ENCODE assay signal across 8 cellular contexts in genomic region chr16:588889-589657, GRCh38. TPM values are rescaled to one million over a fixed set of nuclear protein-coding genes. Genes with fewer than 3 reads are reported as not detected.
A peak's percentile ranks its signal among the peaks of the same experiment; 100 is the strongest.
DNase-seq lines count a peak whose midpoint lies in the region; ATAC-seq, FAIRE-seq and TF ChIP-seq lines count a peak whose summit lies in the region.

No MANE protein-coding gene starts in this region.

- H3K27ac ChIP-seq in DOHH2 (ENCODE audit: low read depth, low read length) (peak overlapping the region; percentile 92), Karpas-422 (ENCODE audit: low read length) (peak overlapping the region; percentile 88)
- H3K27ac ChIP-seq in naive thymus-derived CD4-positive, alpha-beta T cell (ENCODE audit: low read depth, low read length): peak overlapping the region; percentile 93

- CTCF ChIA-PET in naive thymus-derived CD4-positive, alpha-beta T cell (lab: Charles Lee): no interaction called here

- H3K79me2 ChIP-seq in DOHH2 (ENCODE audit: control insufficient read depth, low read length): peaks cover 54% of the 10 kb centered on the region
- H3K79me2 ChIP-seq in Karpas-422 (ENCODE audit: low read length): peaks cover 11% of the 10 kb centered on the region; the same call in 1 of the 2 replicates

- POLR2A ChIA-PET in naive thymus-derived CD4-positive, alpha-beta T cell (lab: Charles Lee): interaction anchor here (0.8 to 2.3 kb wide), 4 partner anchors 13 to 47 kb away, joined by 3 to 19 read pairs (median 4); partner anchors contain the start of genes METTL26 and NHLRC4

- peaks cover 20% of the 10 kb centered on the region for H3K4me1 Mint-ChIP-seq in activated T-helper 1 cell treated with anti-CD3 and anti-CD28 coated beads, Interleukin-12 subunit alpha, Interleukin-12 subunit beta, Interleukin-2, Interleukin-4 antibody, amounts not matched to agents 30 ng/mL and 10 ng/mL and 1 ng/mL, durations not matched to agents 14 hours and 24 hours and 36 hours (ENCODE audit: low read depth)
- H3K4me1 Mint-ChIP-seq in naive thymus-derived CD4-positive, alpha-beta T cell: peaks cover 25 to 44% (median 39%) of the 10 kb centered on the region in 7 donors
- H3K4me1 Mint-ChIP-seq in stimulated activated effector memory CD8-positive, alpha-beta T cell treated with anti-CD3 and anti-CD28 coated beads, Interleukin-12 subunit alpha, Interleukin-12 subunit beta, amount 100 ng/mL, for 72 hours: peaks cover 50% of the 10 kb centered on the region

- no peaks in the 10 kb centered on the region for H3K27me3 ChIP-seq in DOHH2 (ENCODE audit: control insufficient read depth, low read length)
- H3K27me3 ChIP-seq in Karpas-422 (ENCODE audit: low read length): no peaks in the 10 kb centered on the region
- no peaks in the 10 kb centered on the region for H3K27me3 ChIP-seq in naive thymus-derived CD4-positive, alpha-beta T cell (ENCODE audit: control insufficient read depth in 2 of 2, insufficient read depth in 2 of 2, low read length in 2 of 2)

- FAIRE-seq in RCC 7860 (lab: Jason Lieb, UNC): no peak

- no peaks in the 10 kb centered on the region for H3K27me3 Mint-ChIP-seq in activated T-helper 1 cell treated with anti-CD3 and anti-CD28 coated beads, Interleukin-12 subunit alpha, Interleukin-12 subunit beta, Interleukin-2, Interleukin-4 antibody, amounts not matched to agents 30 ng/mL and 10 ng/mL and 1 ng/mL, durations not matched to agents 14 hours and 24 hours and 36 hours (ENCODE audit: insufficient read depth)
- no peaks in the 10 kb centered on the region for H3K27me3 Mint-ChIP-seq in naive thymus-derived CD4-positive, alpha-beta T cell

- H3K9me3 ChIP-seq in DOHH2 (ENCODE audit: control insufficient read depth, insufficient read depth, low read length) (no peaks in the 10 kb centered on the region), Karpas-422 (ENCODE audit: low read length) (no peaks in the 10 kb centered on the region)
- no peaks in the 10 kb centered on the region for H3K9me3 ChIP-seq in naive thymus-derived CD4-positive, alpha-beta T cell (ENCODE audit: control insufficient read depth in 2 of 3, low read length in 3 of 3)

- peak overlapping the region; percentile 73 for H3K4me3 ChIP-seq in DOHH2 (ENCODE audit: low read length)
- H3K4me3 ChIP-seq in Karpas-422 (ENCODE audit: low read length): peak overlapping the region; percentile 85
- H3K4me3 ChIP-seq in naive thymus-derived CD4-positive, alpha-beta T cell (ENCODE audit: low read length): peak overlapping the region; percentile 93

- peak; percentile 55 for ATAC-seq in GM21825 (IDR thresholded peaks at IDR 0.05; ENCODE audit: unreplicated experiment)
- peak; percentile 82 for ATAC-seq in naive thymus-derived CD4-positive, alpha-beta T cell
- peak; percentile 83 for ATAC-seq in stimulated activated effector memory CD8-positive, alpha-beta T cell treated with anti-CD3 and anti-CD28 coated beads, Interleukin-12 subunit alpha, Interleukin-12 subunit beta, amount 100 ng/mL, for 72 hours

- H3K36me3 ChIP-seq in DOHH2 (ENCODE audit: control insufficient read depth, low read length) (peaks cover 9% of the 10 kb centered on the region), Karpas-422 (ENCODE audit: insufficient read depth, low read length) (no peaks in the 10 kb centered on the region)
- peaks cover 0 to 9% (median 0%) of the 10 kb centered on the region in 3 experiments for H3K36me3 ChIP-seq in naive thymus-derived CD4-positive, alpha-beta T cell (ENCODE audit: control insufficient read depth in 2 of 3, insufficient read depth in 3 of 3, low read length in 3 of 3)

- peaks cover 4% of the 10 kb centered on the region; the same call in 1 of the 2 replicates for H4K20me1 ChIP-seq in DOHH2 (ENCODE audit: control insufficient read depth, insufficient read depth, low read depth, low read length)
- peaks cover 42% of the 10 kb centered on the region for H4K20me1 ChIP-seq in Karpas-422 (ENCODE audit: insufficient read depth, low read depth, low read length)

- H3K4me1 ChIP-seq in DOHH2 (ENCODE audit: control insufficient read depth, low read length): peaks cover 43% of the 10 kb centered on the region
- H3K4me1 ChIP-seq in Karpas-422 (ENCODE audit: low read length): peaks cover 45% of the 10 kb centered on the region
- peaks cover 15 to 17% of the 10 kb centered on the region in 2 donors for H3K4me1 ChIP-seq in naive thymus-derived CD4-positive, alpha-beta T cell (ENCODE audit: control insufficient read depth in 2 of 2, insufficient read depth in 2 of 2, low read length in 2 of 2)

- H3K4me2 ChIP-seq in DOHH2 (ENCODE audit: low read length) (peak overlapping the region; percentile 78), Karpas-422 (ENCODE audit: low read depth, low read length, poor library complexity, severe bottlenecking) (peak overlapping the region; percentile 72)

- peak overlapping the region; percentile 97 for H3K4me3 Mint-ChIP-seq in activated T-helper 1 cell treated with anti-CD3 and anti-CD28 coated beads, Interleukin-12 subunit alpha, Interleukin-12 subunit beta, Interleukin-2, Interleukin-4 antibody, amounts not matched to agents 30 ng/mL and 10 ng/mL and 1 ng/mL, durations not matched to agents 14 hours and 24 hours and 36 hours
- peak overlapping the region; percentile 86 to 100 (median 98) for H3K4me3 Mint-ChIP-seq in naive thymus-derived CD4-positive, alpha-beta T cell
- peak overlapping the region; percentile 94 for H3K4me3 Mint-ChIP-seq in stimulated activated effector memory CD8-positive, alpha-beta T cell treated with anti-CD3 and anti-CD28 coated beads, Interleukin-12 subunit alpha, Interleukin-12 subunit beta, amount 100 ng/mL, for 72 hours

- peak overlapping the region; percentile 97 for H2AFZ ChIP-seq in Karpas-422 (ENCODE audit: low read length)

- intact Hi-C loops in activated T-helper 1 cell treated with anti-CD3 and anti-CD28 coated beads, Interleukin-12 subunit alpha, Interleukin-12 subunit beta, Interleukin-2, Interleukin-4 antibody, amounts not matched to agents 30 ng/mL and 10 ng/mL and 1 ng/mL, durations not matched to agents 14 hours and 24 hours and 36 hours (cut with micrococcal nuclease): loop anchor here (1.0 to 2.0 kb wide), 8 partner anchors 19 to 355 kb away; partner anchors contain the start of genes AXIN1, CAPN15, DECR2 and FAM234A
- intact Hi-C loops in naive thymus-derived CD4-positive, alpha-beta T cell (cut with micrococcal nuclease): loop anchor here (1.0 to 10.0 kb wide), 10 partner anchors 10 to 1196 kb away; partner anchors contain the start of genes CAPN15 (in 2 of the 2), JMJD8 (in 2 of the 2), METTL26 (in 2 of the 2) and STUB1 (in 2 of the 2)

- TF ChIP-seq CTCF in DOHH2 (IDR thresholded peaks at IDR 0.05; ENCODE audit: low read depth, low read length, poor library complexity, severe bottlenecking): no peak

- DNase-seq in Karpas-422 (peak; percentile 98), RCC 7860 (ENCODE audit: low spot score) (peak; percentile 87), fibroblast of gingiva (ENCODE audit: low read depth) (peak; percentile 94)
- DNase-seq in activated T-helper 1 cell treated with anti-CD3 and anti-CD28 coated beads, Interleukin-12 subunit alpha, Interleukin-12 subunit beta, Interleukin-2, Interleukin-4 antibody, amounts not matched to agents 30 ng/mL and 10 ng/mL and 1 ng/mL, durations not matched to agents 14 hours and 24 hours and 36 hours (ENCODE audit: low spot score): peak; percentile 96
- DNase-seq in naive thymus-derived CD4-positive, alpha-beta T cell: peak; percentile 98 to 100 (median 99)
- DNase-seq in stimulated activated effector memory CD8-positive, alpha-beta T cell treated with anti-CD3 and anti-CD28 coated beads, Interleukin-12 subunit alpha, Interleukin-12 subunit beta, amount 100 ng/mL, for 72 hours (ENCODE audit: low spot score in 2 of 2): peak; percentile 99 to 100

- H3K9me2 ChIP-seq in DOHH2 (replicated peaks; ENCODE audit: control insufficient read depth, low read length) (no peaks in the 10 kb centered on the region), Karpas-422 (replicated peaks; ENCODE audit: insufficient read depth, low read length) (no peaks in the 10 kb centered on the region)

- no peaks in the 10 kb centered on the region; the same call in 1 of the 2 replicates for H3F3A ChIP-seq in DOHH2 (ENCODE audit: control insufficient read depth, insufficient read depth)

- peak overlapping the region; percentile 100 for H3K27ac Mint-ChIP-seq in activated T-helper 1 cell treated with anti-CD3 and anti-CD28 coated beads, Interleukin-12 subunit alpha, Interleukin-12 subunit beta, Interleukin-2, Interleukin-4 antibody, amounts not matched to agents 30 ng/mL and 10 ng/mL and 1 ng/mL, durations not matched to agents 14 hours and 24 hours and 36 hours
- H3K27ac Mint-ChIP-seq in naive thymus-derived CD4-positive, alpha-beta T cell: peak overlapping the region; percentile 95 to 100 (median 99)
- H3K27ac Mint-ChIP-seq in stimulated activated effector memory CD8-positive, alpha-beta T cell treated with anti-CD3 and anti-CD28 coated beads, Interleukin-12 subunit alpha, Interleukin-12 subunit beta, amount 100 ng/mL, for 72 hours: peak overlapping the region; percentile 99

- peaks cover 3% of the 10 kb centered on the region for H3K36me3 Mint-ChIP-seq in activated T-helper 1 cell treated with anti-CD3 and anti-CD28 coated beads, Interleukin-12 subunit alpha, Interleukin-12 subunit beta, Interleukin-2, Interleukin-4 antibody, amounts not matched to agents 30 ng/mL and 10 ng/mL and 1 ng/mL, durations not matched to agents 14 hours and 24 hours and 36 hours (ENCODE audit: low read depth)
- peaks cover 0 to 4% (median 0%) of the 10 kb centered on the region in 5 donors for H3K36me3 Mint-ChIP-seq in naive thymus-derived CD4-positive, alpha-beta T cell
- H3K36me3 Mint-ChIP-seq in stimulated activated effector memory CD8-positive, alpha-beta T cell treated with anti-CD3 and anti-CD28 coated beads, Interleukin-12 subunit alpha, Interleukin-12 subunit beta, amount 100 ng/mL, for 72 hours: peaks cover 36% of the 10 kb centered on the region

- H3K9me3 Mint-ChIP-seq in activated T-helper 1 cell treated with anti-CD3 and anti-CD28 coated beads, Interleukin-12 subunit alpha, Interleukin-12 subunit beta, Interleukin-2, Interleukin-4 antibody, amounts not matched to agents 30 ng/mL and 10 ng/mL and 1 ng/mL, durations not matched to agents 14 hours and 24 hours and 36 hours: no peaks in the 10 kb centered on the region
- peaks cover 0 to 1% (median 0%) of the 10 kb centered on the region in 11 donors for H3K9me3 Mint-ChIP-seq in naive thymus-derived CD4-positive, alpha-beta T cell
- no peaks in the 10 kb centered on the region for H3K9me3 Mint-ChIP-seq in stimulated activated effector memory CD8-positive, alpha-beta T cell treated with anti-CD3 and anti-CD28 coated beads, Interleukin-12 subunit alpha, Interleukin-12 subunit beta, amount 100 ng/mL, for 72 hours

- peak overlapping the region; percentile 95 for H3K9ac ChIP-seq in Karpas-422 (ENCODE audit: low read length)

RNA-seq across cellular contexts. Expression of gene RAB40C, which starts 0.8 kb away (rescaled TPM):
- 5.9 and 11.3 TPM in 2 replicates for total RNA-seq in Karpas-422 (2014; rRNA removed; shearing (Covaris generic); ENCODE audit: low replicate concordance)
- 14.0 and 15.2 TPM in 2 replicates for total RNA-seq in activated T-helper 1 cell treated with anti-CD3 and anti-CD28 coated beads, Interleukin-12 subunit alpha, Interleukin-12 subunit beta, Interleukin-2, Interleukin-4 antibody, amounts not matched to agents 30 ng/mL and 10 ng/mL and 1 ng/mL, durations not matched to agents 14 hours and 24 hours and 36 hours
- 10 to 100 TPM; 15.8 to 23.2 (median 17.8) TPM for total RNA-seq in naive thymus-derived CD4-positive, alpha-beta T cell
- polyA plus RNA-seq in naive thymus-derived CD4-positive, alpha-beta T cell: 10 to 100 TPM in 1 of 2 donors, 1 to 10 TPM in 1; 7.9 to 17.5 TPM

RNA-seq across cellular contexts. Expression of gene PIGQ, which starts 19.3 kb away (rescaled TPM):
- total RNA-seq in Karpas-422 (2014; rRNA removed; shearing (Covaris generic); ENCODE audit: low replicate concordance): 35.7 and 64.3 TPM in 2 replicates
- 50.1 and 52.6 TPM in 2 replicates for total RNA-seq in activated T-helper 1 cell treated with anti-CD3 and anti-CD28 coated beads, Interleukin-12 subunit alpha, Interleukin-12 subunit beta, Interleukin-2, Interleukin-4 antibody, amounts not matched to agents 30 ng/mL and 10 ng/mL and 1 ng/mL, durations not matched to agents 14 hours and 24 hours and 36 hours
- 10 to 100 TPM; 27.1 to 63.0 (median 45.1) TPM for total RNA-seq in naive thymus-derived CD4-positive, alpha-beta T cell
- 10 to 100 TPM; 12.3 to 16.2 TPM for polyA plus RNA-seq in naive thymus-derived CD4-positive, alpha-beta T cell

RNA-seq across cellular contexts. Expression of gene NHLRC4, which starts 22.3 kb away (rescaled TPM):
- 3.7 and 5.9 TPM in 2 replicates for total RNA-seq in Karpas-422 (2014; rRNA removed; shearing (Covaris generic); ENCODE audit: low replicate concordance)
- total RNA-seq in activated T-helper 1 cell treated with anti-CD3 and anti-CD28 coated beads, Interleukin-12 subunit alpha, Interleukin-12 subunit beta, Interleukin-2, Interleukin-4 antibody, amounts not matched to agents 30 ng/mL and 10 ng/mL and 1 ng/mL, durations not matched to agents 14 hours and 24 hours and 36 hours: 1.0 and 1.2 TPM in 2 replicates
- 1 to 10 TPM; 1.6 to 5.8 (median 3.2) TPM for total RNA-seq in naive thymus-derived CD4-positive, alpha-beta T cell
- 1 to 10 TPM; 4.6 to 5.1 TPM for polyA plus RNA-seq in naive thymus-derived CD4-positive, alpha-beta T cell

RNA-seq across cellular contexts. Expression of gene PRR35, which starts 28.9 kb away (rescaled TPM):
- total RNA-seq in Karpas-422 (2014; rRNA removed; shearing (Covaris generic); ENCODE audit: low replicate concordance): not detected in 2 replicates
- total RNA-seq in activated T-helper 1 cell treated with anti-CD3 and anti-CD28 coated beads, Interleukin-12 subunit alpha, Interleukin-12 subunit beta, Interleukin-2, Interleukin-4 antibody, amounts not matched to agents 30 ng/mL and 10 ng/mL and 1 ng/mL, durations not matched to agents 14 hours and 24 hours and 36 hours: not detected in 2 replicates
- total RNA-seq in naive thymus-derived CD4-positive, alpha-beta T cell: not detected
- polyA plus RNA-seq in naive thymus-derived CD4-positive, alpha-beta T cell: not detected

RNA-seq across cellular contexts. Expression of gene WFIKKN1, which starts 41.7 kb away (rescaled TPM):
- total RNA-seq in Karpas-422 (2014; rRNA removed; shearing (Covaris generic); ENCODE audit: low replicate concordance): 0.22 TPM in 1 of 2 replicates, not detected in the other
- 0.34 and 0.44 TPM in 2 replicates for total RNA-seq in activated T-helper 1 cell treated with anti-CD3 and anti-CD28 coated beads, Interleukin-12 subunit alpha, Interleukin-12 subunit beta, Interleukin-2, Interleukin-4 antibody, amounts not matched to agents 30 ng/mL and 10 ng/mL and 1 ng/mL, durations not matched to agents 14 hours and 24 hours and 36 hours
- under 1 TPM; 0.34 to 0.81 (median 0.56) TPM for total RNA-seq in naive thymus-derived CD4-positive, alpha-beta T cell
- polyA plus RNA-seq in naive thymus-derived CD4-positive, alpha-beta T cell: not detected

Comparison
In these comparisons a context has a peak if more than half of its experiments do, and no peak if none do; other contexts are left out.
1. Peak in every context shown above with its lines: DNase-seq, ATAC-seq, H3K4me3 ChIP-seq and H3K27ac ChIP-seq.